ENCODE assay signal across 1 cellular context in genomic region chr16:27233731-27234130, GRCh38.
TF ChIP-seq lines count a peak whose summit lies in the region.

No MANE protein-coding gene starts in this region.

TF ChIP-seq in IMR-90, 13 proteins besides CTCF, POLR2A, EP300 and RAD21 (continued from another document):
- TF ChIP-seq USF2 (IDR thresholded peaks at IDR 0.05; ENCODE audit: low read depth, low read length), result no peak
- no peak for TF ChIP-seq MAFK (IDR thresholded peaks at IDR 0.05; ENCODE audit: low read depth, low read length)
- TF ChIP-seq SMC3 (IDR thresholded peaks at IDR 0.05; ENCODE audit: low read depth, low read length), result no peak
- TF ChIP-seq ELK1 (IDR thresholded peaks at IDR 0.05; ENCODE audit: borderline replicate concordance, low read depth, low read length), result no peak
- no peak for TF ChIP-seq BHLHE40 (IDR thresholded peaks at IDR 0.05; ENCODE audit: low read depth, low read length)
- TF ChIP-seq MXI1 (IDR thresholded peaks at IDR 0.05; ENCODE audit: borderline replicate concordance, low read depth, low read length), result no peak
- no peak for TF ChIP-seq RFX5 (IDR thresholded peaks at IDR 0.05; ENCODE audit: low read depth, low read length)
- TF ChIP-seq CEBPB (IDR thresholded peaks at IDR 0.05; ENCODE audit: low read depth, low read length), result no peak
- TF ChIP-seq FOS (IDR thresholded peaks at IDR 0.05; ENCODE audit: low read depth, low read length), result no peak
- no peak for TF ChIP-seq NFE2L2 (IDR thresholded peaks at IDR 0.05; ENCODE audit: low read depth, low read length)
- no peak for TF ChIP-seq CHD1 (IDR thresholded peaks at IDR 0.05; ENCODE audit: low read depth, low read length)
